ENCODE assay signal across 33 cellular contexts in the genomic region with DNA sequence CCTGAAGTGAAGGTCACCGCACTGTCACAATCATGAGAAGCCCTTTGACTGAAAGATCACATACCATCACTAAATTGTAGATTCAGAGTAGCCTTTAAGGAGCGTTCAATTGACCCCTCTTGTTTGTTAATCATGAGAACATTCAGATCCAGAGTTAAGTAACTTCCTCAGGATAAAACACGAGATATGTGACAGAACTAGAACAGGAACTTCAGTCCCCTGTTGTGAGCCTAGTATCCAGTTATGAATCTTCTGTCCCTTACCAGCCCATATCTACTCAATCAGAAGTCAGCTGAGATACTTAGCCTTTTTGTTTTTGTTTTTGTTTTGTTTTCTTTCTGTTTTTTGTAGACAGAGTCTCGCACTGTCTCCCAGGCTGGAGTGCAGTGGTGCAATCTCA.
"Had no signal": no experiment of that assay in that cellular context is flagged by ENCODE, and none has a peak within 500 bp of the region (broad histone marks: within the 10 kb centered on the region; RNA-seq: fewer than 3 reads in every experiment).

No MANE protein-coding gene starts in this region.

- H3K36me3 ChIP-seq: colonic mucosa, esophagus muscularis mucosa, gastroesophageal sphincter, heart right ventricle, spleen, tibial artery, upper lobe of left lung had no signal

- H3K79me2 ChIP-seq: parathyroid adenoma had no signal

- H3K4me1 ChIP-seq: colonic mucosa, foreskin keratinocyte, parathyroid adenoma, spleen, testis, tibial artery, upper lobe of left lung had no signal

- DNase-seq: colonic mucosa; effector CD8-positive, alpha-beta T cell; endodermal cell; foreskin keratinocyte; glutamatergic neuron; heart right ventricle; hypothalamus; immature natural killer cell; islet precursor cell; kidney glomerular epithelial cell; left colon; mesenchymal stem cell; mucosa of descending colon; naive B cell; spleen; stimulated activated CD4-positive, alpha-beta T cell treated with anti-CD3 and anti-CD28 coated beads, Interleukin-4, amount 100 ng/mL, for 4 hours; stimulated activated naive CD8-positive, alpha-beta T cell treated with anti-CD3 and anti-CD28 coated beads, Interleukin-15, Interleukin-2, amounts not matched to agents 100 U/mL and 50 U/mL, for 24 hours; substantia nigra; testis; tibial artery had no signal

- H3K4me3 Mint-ChIP-seq: central memory CD8-positive, alpha-beta T cell; dendritic cell treated with granulocyte-macrophage colony-stimulating factor and Interleukin-4, amounts not matched to agents 40 ng/mL and 50 ng/mL, for 4 days; endodermal cell; immature natural killer cell; mesothelial cell of epicardium; naive B cell; natural killer cell treated with Interleukin-12 subunit alpha and Interleukin-12 subunit beta and Interleukin-15 and Interleukin-18, amount 100 ng/mL, for 72 hours; stimulated activated memory B cell treated with anti-CD40 and anti-IgM and Interleukin-4, amounts not matched to agents 10 μg/mL and 1 μg/mL and 100 μg/mL, for 72 hours had no signal

- H3K27me3 Mint-ChIP-seq: central memory CD8-positive, alpha-beta T cell; dendritic cell treated with granulocyte-macrophage colony-stimulating factor and Interleukin-4, amounts not matched to agents 40 ng/mL and 50 ng/mL, for 4 days; naive B cell; natural killer cell treated with Interleukin-12 subunit alpha and Interleukin-12 subunit beta and Interleukin-15 and Interleukin-18, amount 100 ng/mL, for 72 hours; progenitor cell of endocrine pancreas; stimulated activated memory B cell treated with anti-CD40 and anti-IgM and Interleukin-4, amounts not matched to agents 10 μg/mL and 1 μg/mL and 100 μg/mL, for 72 hours had no signal

- H3K27ac Mint-ChIP-seq: dendritic cell treated with granulocyte-macrophage colony-stimulating factor and Interleukin-4, amounts not matched to agents 40 ng/mL and 50 ng/mL, for 4 days; endodermal cell; immature natural killer cell; mesothelial cell of epicardium; naive B cell; natural killer cell treated with Interleukin-12 subunit alpha and Interleukin-12 subunit beta and Interleukin-15 and Interleukin-18, amount 100 ng/mL, for 72 hours; progenitor cell of endocrine pancreas; stimulated activated memory B cell treated with anti-CD40 and anti-IgM and Interleukin-4, amounts not matched to agents 10 μg/mL and 1 μg/mL and 100 μg/mL, for 72 hours had no signal

- H3K9me3 ChIP-seq: colonic mucosa, esophagus muscularis mucosa, gastroesophageal sphincter, heart right ventricle, mucosa of descending colon, spleen, testis, tibial artery, upper lobe of left lung had no signal

- H3K36me3 Mint-ChIP-seq: immature natural killer cell; mesothelial cell of epicardium; naive B cell; natural killer cell treated with Interleukin-12 subunit alpha and Interleukin-12 subunit beta and Interleukin-15 and Interleukin-18, amount 100 ng/mL, for 72 hours; stimulated activated memory B cell treated with anti-CD40 and anti-IgM and Interleukin-4, amounts not matched to agents 10 μg/mL and 1 μg/mL and 100 μg/mL, for 72 hours had no signal

- H2AFZ ChIP-seq: parathyroid adenoma had no signal

- H3K27me3 ChIP-seq: colonic mucosa, esophagus muscularis mucosa, foreskin keratinocyte, gastroesophageal sphincter, heart right ventricle, spleen, testis, tibial artery, upper lobe of left lung had no signal

- H3K9me3 Mint-ChIP-seq: central memory CD8-positive, alpha-beta T cell; dendritic cell treated with granulocyte-macrophage colony-stimulating factor and Interleukin-4, amounts not matched to agents 40 ng/mL and 50 ng/mL, for 4 days; endodermal cell; mesothelial cell of epicardium; naive B cell; stimulated activated memory B cell treated with anti-CD40 and anti-IgM and Interleukin-4, amounts not matched to agents 10 μg/mL and 1 μg/mL and 100 μg/mL, for 72 hours had no signal

- H3K4me1 Mint-ChIP-seq: central memory CD8-positive, alpha-beta T cell; immature natural killer cell; naive B cell; stimulated activated memory B cell treated with anti-CD40 and anti-IgM and Interleukin-4, amounts not matched to agents 10 μg/mL and 1 μg/mL and 100 μg/mL, for 72 hours had no signal

- H3K9ac ChIP-seq: parathyroid adenoma had no signal

- H3K27ac ChIP-seq: colonic mucosa, epithelial cell of prostate, esophagus muscularis mucosa, foreskin keratinocyte, parathyroid adenoma, skin epidermis, spleen, testis, tibial artery, upper lobe of left lung had no signal

- H3K4me3 ChIP-seq: colonic mucosa, esophagus muscularis mucosa, gastroesophageal sphincter, heart right ventricle, lung, mucosa of descending colon, skin epidermis, spleen, testis, tibial artery, upper lobe of left lung had no signal
